In the genomic region with DNA sequence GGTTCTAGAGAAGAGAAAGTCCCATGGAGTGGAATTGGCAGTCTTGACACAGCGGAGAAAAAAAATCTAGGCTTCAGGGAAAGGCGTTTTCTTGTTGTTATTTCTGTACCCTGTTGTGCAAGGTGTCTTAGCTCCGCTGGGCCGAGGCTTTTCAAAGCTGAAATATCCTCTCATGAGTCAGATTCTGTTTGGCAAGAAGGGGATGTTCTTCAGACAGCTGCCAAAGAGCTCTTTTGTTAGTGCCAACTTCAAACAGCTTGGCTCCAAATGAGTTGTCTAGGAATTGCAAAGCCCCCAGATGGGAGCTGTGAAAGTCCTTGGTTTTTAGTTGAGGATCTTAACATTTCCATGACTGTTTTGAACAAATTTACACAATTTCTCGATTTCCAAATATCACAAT, we compare ENCODE assay signal across 1 cellular context.
A peak's percentile ranks its signal among the peaks of the same experiment; 100 is the strongest.
TF ChIP-seq lines count a peak whose summit lies in the region.

No MANE protein-coding gene starts in this region.

TF ChIP-seq in HepG2, 621 proteins besides CTCF, POLR2A, EP300 and RAD21 (continues in another document):
- TF ChIP-seq FOXO1 (CRISPR knock-in tag; IDR thresholded peaks at IDR 0.05) (0 out of 2 replicates have a peak, but pooled peaks have one; percentile 46), TBP (CRISPR knock-in tag; IDR thresholded peaks at IDR 0.05) (no peak), POGK (CRISPR knock-in tag; conservative IDR thresholded peaks at IDR 0.05) (0 out of 2 replicates have a peak, but pooled peaks have one; percentile 6), MAZ (IDR thresholded peaks at IDR 0.05; ENCODE audit: borderline replicate concordance, low read depth, low read length) (0 out of 2 replicates have a peak, but pooled peaks have one; percentile 30), MAZ (CRISPR knock-in tag; IDR thresholded peaks at IDR 0.05; ENCODE audit: low read depth) (no peak), ZKSCAN8 (CRISPR knock-in tag; IDR thresholded peaks at IDR 0.05; ENCODE audit: borderline replicate concordance) (no peak), ZNF446 (CRISPR knock-in tag; IDR thresholded peaks at IDR 0.05) (no peak), RFX1 (IDR thresholded peaks at IDR 0.05) (no peak), ZNF839 (CRISPR knock-in tag; IDR thresholded peaks at IDR 0.05; ENCODE audit: borderline replicate concordance) (no peak), ZNF44 (CRISPR knock-in tag; IDR thresholded peaks at IDR 0.05) (no peak), CEBPG (CRISPR knock-in tag; IDR thresholded peaks at IDR 0.05) (peak; percentile 72), ZMAT5 (CRISPR knock-in tag; IDR thresholded peaks at IDR 0.05; ENCODE audit: borderline replicate concordance, low read depth) (no peak), CENPX (CRISPR knock-in tag; IDR thresholded peaks at IDR 0.05) (no peak), PAF1 (CRISPR knock-in tag; IDR thresholded peaks at IDR 0.05) (no peak), GTF3A (CRISPR knock-in tag; conservative IDR thresholded peaks at IDR 0.05) (no peak), ZBTB43 (CRISPR knock-in tag; conservative IDR thresholded peaks at IDR 0.05) (no peak), CBX5 (CRISPR knock-in tag; IDR thresholded peaks at IDR 0.05; ENCODE audit: borderline replicate concordance) (0 out of 2 replicates have a peak, but pooled peaks have one; percentile 48), DDIT3 (CRISPR knock-in tag; IDR thresholded peaks at IDR 0.05) (no peak), RBM22 (optimal IDR thresholded peaks at IDR 0.05; ENCODE audit: low read length) (peak; percentile 52), DNMT3B (CRISPR knock-in tag; conservative IDR thresholded peaks at IDR 0.05) (0 out of 2 replicates have a peak, but pooled peaks have one; percentile 22), FOSL1 (CRISPR knock-in tag; IDR thresholded peaks at IDR 0.05; ENCODE audit: borderline replicate concordance) (peak; percentile 69; the same call in 1 of the 2 replicates), ELF4 (CRISPR knock-in tag; IDR thresholded peaks at IDR 0.05; ENCODE audit: borderline replicate concordance) (no peak), CBFB (CRISPR knock-in tag; IDR thresholded peaks at IDR 0.05) (no peak), XBP1 (CRISPR knock-in tag; IDR thresholded peaks at IDR 0.05) (no peak), FOXP1 (IDR thresholded peaks at IDR 0.05) (no peak), FOXP1 (CRISPR knock-in tag; IDR thresholded peaks at IDR 0.05) (peak; percentile 58; the same call in 1 of the 2 replicates), SKIL (CRISPR knock-in tag; IDR thresholded peaks at IDR 0.05; ENCODE audit: borderline replicate concordance) (no peak), HMG20A (CRISPR knock-in tag; IDR thresholded peaks at IDR 0.05; ENCODE audit: borderline replicate concordance) (peak; percentile 70), NCOA2 (CRISPR knock-in tag; IDR thresholded peaks at IDR 0.05) (peak; percentile 58; the same call in 1 of the 2 replicates), NFYC (CRISPR knock-in tag; IDR thresholded peaks at IDR 0.05) (no peak), ZNF441 (CRISPR knock-in tag; IDR thresholded peaks at IDR 0.05; ENCODE audit: borderline replicate concordance) (no peak), SETDB1 (CRISPR knock-in tag; IDR thresholded peaks at IDR 0.05; ENCODE audit: borderline replicate concordance) (no peak), ZNF713 (CRISPR knock-in tag; IDR thresholded peaks at IDR 0.05) (no peak), ASH2L (IDR thresholded peaks at IDR 0.05; ENCODE audit: insufficient read length, low read depth, low read length) (no peak), TCF7L2 (IDR thresholded peaks at IDR 0.05; ENCODE audit: low read depth, low read length) (peak; percentile 59; the same call in 1 of the 2 replicates), GABPB1 (CRISPR knock-in tag; IDR thresholded peaks at IDR 0.05) (0 out of 2 replicates have a peak, but pooled peaks have one; percentile 8), HOXD1 (CRISPR knock-in tag; IDR thresholded peaks at IDR 0.05) (no peak), TCF7 (IDR thresholded peaks at IDR 0.05; ENCODE audit: low read depth) (peak; percentile 77), ZFYVE20 (CRISPR knock-in tag; IDR thresholded peaks at IDR 0.05; ENCODE audit: borderline replicate concordance, low read depth) (no peak), RBFOX2 (IDR thresholded peaks at IDR 0.05; ENCODE audit: low read depth, low read length) (peak; percentile 37; the same call in 1 of the 2 replicates), TGIF2 (CRISPR knock-in tag; IDR thresholded peaks at IDR 0.05) (0 out of 2 replicates have a peak, but pooled peaks have one; percentile 44), RXRB (CRISPR knock-in tag; IDR thresholded peaks at IDR 0.05; ENCODE audit: borderline replicate concordance) (no peak), SNAPC2 (CRISPR knock-in tag; IDR thresholded peaks at IDR 0.05) (no peak)
- TF ChIP-seq, protein P1, sequence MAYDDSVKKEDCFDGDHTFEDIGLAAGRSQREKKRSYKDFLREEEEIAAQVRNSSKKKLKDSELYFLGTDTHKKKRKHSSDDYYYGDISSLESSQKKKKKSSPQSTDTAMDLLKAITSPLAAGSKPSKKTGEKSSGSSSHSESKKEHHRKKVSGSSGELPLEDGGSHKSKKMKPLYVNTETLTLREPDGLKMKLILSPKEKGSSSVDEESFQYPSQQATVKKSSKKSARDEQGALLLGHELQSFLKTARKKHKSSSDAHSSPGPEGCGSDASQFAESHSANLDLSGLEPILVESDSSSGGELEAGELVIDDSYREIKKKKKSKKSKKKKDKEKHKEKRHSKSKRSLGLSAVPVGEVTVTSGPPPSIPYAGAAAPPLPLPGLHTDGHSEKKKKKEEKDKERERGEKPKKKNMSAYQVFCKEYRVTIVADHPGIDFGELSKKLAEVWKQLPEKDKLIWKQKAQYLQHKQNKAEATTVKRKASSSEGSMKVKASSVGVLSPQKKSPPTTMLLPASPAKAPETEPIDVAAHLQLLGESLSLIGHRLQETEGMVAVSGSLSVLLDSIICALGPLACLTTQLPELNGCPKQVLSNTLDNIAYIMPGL (CRISPR knock-in tag; IDR thresholded peaks at IDR 0.05; ENCODE audit: borderline replicate concordance in 1 of 2, low read depth in 1 of 2) = no peak
- TF ChIP-seq, protein P2, sequence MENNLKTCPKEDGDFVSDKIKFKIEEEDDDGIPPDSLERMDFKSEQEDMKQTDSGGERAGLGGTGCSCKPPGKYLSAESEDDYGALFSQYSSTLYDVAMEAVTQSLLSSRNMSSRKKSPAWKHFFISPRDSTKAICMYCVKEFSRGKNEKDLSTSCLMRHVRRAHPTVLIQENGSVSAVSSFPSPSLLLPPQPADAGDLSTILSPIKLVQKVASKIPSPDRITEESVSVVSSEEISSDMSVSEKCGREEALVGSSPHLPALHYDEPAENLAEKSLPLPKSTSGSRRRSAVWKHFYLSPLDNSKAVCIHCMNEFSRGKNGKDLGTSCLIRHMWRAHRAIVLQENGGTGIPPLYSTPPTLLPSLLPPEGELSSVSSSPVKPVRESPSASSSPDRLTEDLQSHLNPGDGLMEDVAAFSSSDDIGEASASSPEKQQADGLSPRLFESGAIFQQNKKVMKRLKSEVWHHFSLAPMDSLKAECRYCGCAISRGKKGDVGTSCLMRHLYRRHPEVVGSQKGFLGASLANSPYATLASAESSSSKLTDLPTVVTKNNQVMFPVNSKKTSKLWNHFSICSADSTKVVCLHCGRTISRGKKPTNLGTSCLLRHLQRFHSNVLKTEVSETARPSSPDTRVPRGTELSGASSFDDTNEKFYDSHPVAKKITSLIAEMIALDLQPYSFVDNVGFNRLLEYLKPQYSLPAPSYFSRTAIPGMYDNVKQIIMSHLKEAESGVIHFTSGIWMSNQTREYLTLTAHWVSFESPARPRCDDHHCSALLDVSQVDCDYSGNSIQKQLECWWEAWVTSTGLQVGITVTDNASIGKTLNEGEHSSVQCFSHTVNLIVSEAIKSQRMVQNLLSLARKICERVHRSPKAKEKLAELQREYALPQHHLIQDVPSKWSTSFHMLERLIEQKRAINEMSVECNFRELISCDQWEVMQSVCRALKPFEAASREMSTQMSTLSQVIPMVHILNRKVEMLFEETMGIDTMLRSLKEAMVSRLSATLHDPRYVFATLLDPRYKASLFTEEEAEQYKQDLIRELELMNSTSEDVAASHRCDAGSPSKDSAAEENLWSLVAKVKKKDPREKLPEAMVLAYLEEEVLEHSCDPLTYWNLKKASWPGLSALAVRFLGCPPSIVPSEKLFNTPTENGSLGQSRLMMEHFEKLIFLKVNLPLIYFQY (CRISPR knock-in tag; IDR thresholded peaks at IDR 0.05; ENCODE audit: borderline replicate concordance) = no peak
- TF ChIP-seq, protein P3, sequence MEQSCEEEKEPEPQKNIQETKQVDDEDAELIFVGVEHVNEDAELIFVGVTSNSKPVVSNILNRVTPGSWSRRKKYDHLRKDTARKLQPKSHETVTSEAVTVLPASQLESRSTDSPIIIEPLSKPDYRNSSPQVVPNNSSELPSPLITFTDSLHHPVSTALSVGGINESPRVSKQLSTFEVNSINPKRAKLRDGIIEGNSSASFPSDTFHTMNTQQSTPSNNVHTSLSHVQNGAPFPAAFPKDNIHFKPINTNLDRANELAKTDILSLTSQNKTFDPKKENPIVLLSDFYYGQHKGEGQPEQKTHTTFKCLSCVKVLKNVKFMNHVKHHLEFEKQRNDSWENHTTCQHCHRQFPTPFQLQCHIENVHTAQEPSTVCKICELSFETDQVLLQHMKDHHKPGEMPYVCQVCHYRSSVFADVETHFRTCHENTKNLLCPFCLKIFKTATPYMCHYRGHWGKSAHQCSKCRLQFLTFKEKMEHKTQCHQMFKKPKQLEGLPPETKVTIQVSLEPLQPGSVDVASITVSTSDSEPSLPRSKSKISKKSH (CRISPR knock-in tag; IDR thresholded peaks at IDR 0.05; ENCODE audit: borderline replicate concordance) = no peak
- TF ChIP-seq, protein P4, sequence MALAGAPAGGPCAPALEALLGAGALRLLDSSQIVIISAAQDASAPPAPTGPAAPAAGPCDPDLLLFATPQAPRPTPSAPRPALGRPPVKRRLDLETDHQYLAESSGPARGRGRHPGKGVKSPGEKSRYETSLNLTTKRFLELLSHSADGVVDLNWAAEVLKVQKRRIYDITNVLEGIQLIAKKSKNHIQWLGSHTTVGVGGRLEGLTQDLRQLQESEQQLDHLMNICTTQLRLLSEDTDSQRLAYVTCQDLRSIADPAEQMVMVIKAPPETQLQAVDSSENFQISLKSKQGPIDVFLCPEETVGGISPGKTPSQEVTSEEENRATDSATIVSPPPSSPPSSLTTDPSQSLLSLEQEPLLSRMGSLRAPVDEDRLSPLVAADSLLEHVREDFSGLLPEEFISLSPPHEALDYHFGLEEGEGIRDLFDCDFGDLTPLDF (CRISPR knock-in tag; IDR thresholded peaks at IDR 0.05) = no peak
